ENCODE assay signal across 9 cellular contexts in the genomic region with DNA sequence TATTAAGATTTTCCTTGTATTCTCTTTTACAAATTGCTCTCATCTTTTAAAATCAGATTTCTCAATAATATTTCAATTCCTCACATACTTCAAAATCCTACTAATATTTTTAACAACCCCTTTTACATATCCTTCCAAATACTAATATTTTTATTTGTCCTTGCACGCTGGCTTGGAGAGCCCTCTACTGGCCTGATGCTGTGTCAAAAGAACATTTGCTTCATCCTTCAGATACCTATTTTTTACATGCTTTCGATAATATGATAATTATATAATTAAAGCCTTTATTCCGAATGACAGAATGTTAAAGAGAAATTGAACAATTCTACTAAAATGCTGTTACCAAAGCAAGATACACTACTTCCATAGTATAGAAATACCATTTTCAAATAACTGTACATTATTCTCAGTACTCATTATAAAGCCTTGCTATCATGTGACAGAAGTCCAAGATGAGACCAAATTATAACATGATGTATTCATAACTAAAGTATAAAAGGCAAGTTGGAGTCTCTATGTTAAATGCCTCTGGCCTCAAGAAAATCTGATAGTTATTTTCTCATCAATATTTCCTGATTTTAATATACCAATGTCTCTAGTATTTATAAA. TPM values are rescaled to one million over a fixed set of nuclear protein-coding genes. Genes with fewer than 3 reads are reported as not detected.
DNase-seq lines count a peak whose midpoint lies in the region; ATAC-seq and TF ChIP-seq lines count a peak whose summit lies in the region.
"Had no signal": no experiment of that assay in that cellular context is flagged by ENCODE, and none has a peak within 500 bp of the region (broad histone marks: within the 10 kb centered on the region; RNA-seq: fewer than 3 reads in every experiment).

No MANE protein-coding gene starts in this region.

- H3K9me3 Mint-ChIP-seq in activated naive CD8-positive, alpha-beta T cell treated with anti-CD3 and anti-CD28 coated beads, Interleukin-2, amount 50 U/mL, for 24 hours, result no peaks in the 10 kb centered on the region
- H3K9me3 Mint-ChIP-seq in activated naive CD8-positive, alpha-beta T cell treated with anti-CD3 and anti-CD28 coated beads for 36 hours, result no peaks in the 10 kb centered on the region
- H3K9me3 Mint-ChIP-seq in chondrocyte (ENCODE audit: low read depth) (peaks cover 4% of the 10 kb centered on the region), neural crest cell (no peaks in the 10 kb centered on the region)

- H3K36me3 Mint-ChIP-seq in activated naive CD8-positive, alpha-beta T cell treated with anti-CD3 and anti-CD28 coated beads, Interleukin-2, amount 50 U/mL, for 24 hours (ENCODE audit: low read depth), result peaks cover 21% of the 10 kb centered on the region
- peaks cover 18% of the 10 kb centered on the region for H3K36me3 Mint-ChIP-seq in activated naive CD8-positive, alpha-beta T cell treated with anti-CD3 and anti-CD28 coated beads for 36 hours
- H3K36me3 Mint-ChIP-seq in chondrocyte (ENCODE audit: low read depth) (peaks cover 2% of the 10 kb centered on the region), neural crest cell (ENCODE audit: low read depth) (no peaks in the 10 kb centered on the region)

- no peaks in the 10 kb centered on the region for H3K27me3 Mint-ChIP-seq in activated naive CD8-positive, alpha-beta T cell treated with anti-CD3 and anti-CD28 coated beads, Interleukin-2, amount 50 U/mL, for 24 hours
- H3K27me3 Mint-ChIP-seq in activated naive CD8-positive, alpha-beta T cell treated with anti-CD3 and anti-CD28 coated beads for 36 hours, result no peaks in the 10 kb centered on the region
- H3K27me3 Mint-ChIP-seq in chondrocyte (ENCODE audit: low read depth), result no peaks in the 10 kb centered on the region
- H3K27me3 Mint-ChIP-seq in neural crest cell (ENCODE audit: low read depth), result no peaks in the 10 kb centered on the region
- H3K27me3 Mint-ChIP-seq: activated naive CD8-positive, alpha-beta T cell treated with anti-CD3 and anti-CD28 coated beads, Interleukin-2, amount 10 ng/mL, durations not matched to agents 7 days and 5 days had no signal

- H3K4me3 Mint-ChIP-seq in activated naive CD8-positive, alpha-beta T cell treated with anti-CD3 and anti-CD28 coated beads, Interleukin-2, amount 50 U/mL, for 24 hours, result no peak overlapping the region
- no peak overlapping the region for H3K4me3 Mint-ChIP-seq in activated naive CD8-positive, alpha-beta T cell treated with anti-CD3 and anti-CD28 coated beads for 36 hours
- H3K4me3 Mint-ChIP-seq in chondrocyte (ENCODE audit: unreplicated experiment), result no peak overlapping the region
- no peak overlapping the region for H3K4me3 Mint-ChIP-seq in neural crest cell
- H3K4me3 Mint-ChIP-seq: activated naive CD8-positive, alpha-beta T cell treated with anti-CD3 and anti-CD28 coated beads, Interleukin-2, amount 10 ng/mL, durations not matched to agents 7 days and 5 days had no signal

- DNase-seq in activated naive CD8-positive, alpha-beta T cell treated with anti-CD3 and anti-CD28 coated beads, Interleukin-2, amount 50 U/mL, for 24 hours, result peak; percentile 11
- DNase-seq in activated naive CD8-positive, alpha-beta T cell treated with anti-CD3 and anti-CD28 coated beads for 36 hours, result no peak
- peak; percentile 34 for DNase-seq in NCI-H2171 treated with DMSO at 0.1 percent for 48 hours (lab: John Stamatoyannopoulos, UW)
- no peak for DNase-seq in chondrocyte (ENCODE audit: low spot score)
- no peak for DNase-seq in neural crest cell (ENCODE audit: low read depth, low spot score)
- DNase-seq in stimulated activated CD4-positive, alpha-beta T cell treated with anti-CD3 and anti-CD28 coated beads, Interleukin-1b, Interleukin-23, amount 100 ng/mL, for 48 hours, result no peak
- DNase-seq: activated naive CD8-positive, alpha-beta T cell treated with anti-CD3 and anti-CD28 coated beads, Interleukin-2, amount 10 ng/mL, durations not matched to agents 7 days and 5 days had no signal

- peak; percentile 97 for TF ChIP-seq CTCF in chondrocyte (IDR thresholded peaks at IDR 0.05)
- peak; percentile 80 for TF ChIP-seq CTCF in neural crest cell (conservative IDR thresholded peaks at IDR 0.05)

- peaks cover 5% of the 10 kb centered on the region for H3K4me1 Mint-ChIP-seq in activated naive CD8-positive, alpha-beta T cell treated with anti-CD3 and anti-CD28 coated beads, Interleukin-2, amount 50 U/mL, for 24 hours
- peaks cover 23% of the 10 kb centered on the region for H3K4me1 Mint-ChIP-seq in activated naive CD8-positive, alpha-beta T cell treated with anti-CD3 and anti-CD28 coated beads for 36 hours
- H3K4me1 Mint-ChIP-seq in chondrocyte (ENCODE audit: low read depth), result peaks cover 9% of the 10 kb centered on the region
- H3K4me1 Mint-ChIP-seq in neural crest cell, result no peaks in the 10 kb centered on the region

- no peak overlapping the region for H3K27ac Mint-ChIP-seq in activated naive CD8-positive, alpha-beta T cell treated with anti-CD3 and anti-CD28 coated beads, Interleukin-2, amount 50 U/mL, for 24 hours
- H3K27ac Mint-ChIP-seq in activated naive CD8-positive, alpha-beta T cell treated with anti-CD3 and anti-CD28 coated beads for 36 hours, result no peak overlapping the region
- H3K27ac Mint-ChIP-seq in chondrocyte (ENCODE audit: unreplicated experiment) (no peak overlapping the region), neural crest cell (ENCODE audit: unreplicated experiment) (no peak overlapping the region)
- H3K27ac Mint-ChIP-seq: activated naive CD8-positive, alpha-beta T cell treated with anti-CD3 and anti-CD28 coated beads, Interleukin-2, amount 10 ng/mL, durations not matched to agents 7 days and 5 days had no signal

- ATAC-seq in activated naive CD8-positive, alpha-beta T cell treated with anti-CD3 and anti-CD28 coated beads, Interleukin-2, amount 50 U/mL, for 24 hours, result no peak
- no peak for ATAC-seq in HG03095 (IDR thresholded peaks at IDR 0.05; ENCODE audit: unreplicated experiment)
- no peak for ATAC-seq in GM21737 (IDR thresholded peaks at IDR 0.05; ENCODE audit: unreplicated experiment)

RNA-seq across cellular contexts. Expression of a gene that starts 39.0 kb away (rescaled TPM):
- not detected for total RNA-seq in activated naive CD8-positive, alpha-beta T cell treated with anti-CD3 and anti-CD28 coated beads for 36 hours
- total RNA-seq in chondrocyte (0.18 TPM in 1 of 3 replicates, not detected in the others), neural crest cell (not detected in 2 replicates)
- total RNA-seq: activated naive CD8-positive, alpha-beta T cell treated with anti-CD3 and anti-CD28 coated beads, Interleukin-2, amount 10 ng/mL, durations not matched to agents 7 days and 5 days had no signal

Comparison
In these comparisons a context has a peak if more than half of its experiments do, and no peak if none do; other contexts are left out.
1. DNase-seq: peak in activated naive CD8-positive, alpha-beta T cell treated with anti-CD3 and anti-CD28 coated beads, Interleukin-2, amount 50 U/mL, for 24 hours (single experiment) and NCI-H2171 treated with DMSO at 0.1 percent for 48 hours (single experiment); none in activated naive CD8-positive, alpha-beta T cell treated with anti-CD3 and anti-CD28 coated beads for 36 hours (single experiment), chondrocyte (single experiment), neural crest cell (single experiment) and stimulated activated CD4-positive, alpha-beta T cell treated with anti-CD3 and anti-CD28 coated beads, Interleukin-1b, Interleukin-23, amount 100 ng/mL, for 48 hours (single experiment).